ENCODE assay signal across 10 cellular contexts in genomic region chr22:42719133-42719532, GRCh38. TPM values are rescaled to one million over a fixed set of nuclear protein-coding genes. Genes with fewer than 3 reads are reported as not detected.
DNase-seq lines count a peak whose midpoint lies in the region; ATAC-seq, FAIRE-seq and TF ChIP-seq lines count a peak whose summit lies in the region.
"Had no signal": no experiment of that assay in that cellular context is flagged by ENCODE, and none has a peak within 500 bp of the region (broad histone marks: within the 10 kb centered on the region; RNA-seq: fewer than 3 reads in every experiment).

No MANE protein-coding gene starts in this region.

- peak; percentile 20 to 73 (median 54) for ATAC-seq in heart right ventricle

- H3K4me3 ChIP-seq in heart right ventricle (peak overlapping the region; percentile 73 to 100 (median 99)), skeletal muscle satellite cell (ENCODE audit: low read length) (peak overlapping the region; percentile 88)

- H3K9ac ChIP-seq in skeletal muscle satellite cell (ENCODE audit: low read depth, low read length) = peak overlapping the region; percentile 82

- H3K27ac ChIP-seq in heart right ventricle = peak overlapping the region; percentile 91 to 100 (median 98)
- H3K27ac ChIP-seq: SJSA1 had no signal

- peak in 4 of 9 donors; percentile 13 to 22 (median 20) for TF ChIP-seq CTCF in heart right ventricle (IDR thresholded peaks at IDR 0.05)

- intact Hi-C loops in heart right ventricle (cut with DNase I) = loop anchor here in 4 of 10 donors (2.0 to 5.0 kb wide), 4 partner anchors 20 to 57 kb away; no protein-coding TSS in a partner anchor

- peaks cover 0 to 10% (median 0%) of the 10 kb centered on the region in 9 donors for H3K36me3 ChIP-seq in heart right ventricle
- H3K36me3 ChIP-seq in skeletal muscle satellite cell (ENCODE audit: insufficient read depth, low read length) = no peaks in the 10 kb centered on the region

- H3K9me3 Mint-ChIP-seq in activated CD4-positive, alpha-beta memory T cell treated with anti-CD3 and anti-CD28 coated beads, Interleukin-2, amount 10 ng/mL, durations not matched to agents 7 days and 5 days = no peaks in the 10 kb centered on the region

- peak; percentile 82 for FAIRE-seq in GM12892 (lab: Jason Lieb, UNC)
- FAIRE-seq: colon had no signal

- CTCF ChIA-PET in activated CD4-positive, alpha-beta memory T cell treated with anti-CD3 and anti-CD28 coated beads, Interleukin-2, amount 10 ng/mL, durations not matched to agents 7 days and 5 days (lab: Charles Lee) = no interaction called here
- CTCF ChIA-PET in HEK293T (lab: Yijun Ruan, JAX) = no interaction called here

- POLR2A ChIA-PET in activated CD4-positive, alpha-beta memory T cell treated with anti-CD3 and anti-CD28 coated beads, Interleukin-2, amount 10 ng/mL, durations not matched to agents 7 days and 5 days (lab: Charles Lee) = no interaction called here
- POLR2A ChIA-PET in HEK293T (lab: Yijun Ruan, JAX) = interaction anchor here (1.0 to 1.1 kb wide), 2 partner anchors 9 to 105 kb away, joined by 3 read pairs; partner anchors contain the start of gene POLDIP3

- peak overlapping the region; percentile 48 for H3K4me3 Mint-ChIP-seq in activated CD4-positive, alpha-beta memory T cell treated with anti-CD3 and anti-CD28 coated beads, Interleukin-2, amount 10 ng/mL, durations not matched to agents 7 days and 5 days

- H3K4me2 ChIP-seq in skeletal muscle satellite cell (ENCODE audit: low read length) = peak overlapping the region; percentile 94

- no peak for TF ChIP-seq POLR2A in GM12892 (IDR thresholded peaks at IDR 0.05; ENCODE audit: low read depth, low read length)

- peaks cover 0 to 55% (median 0%) of the 10 kb centered on the region in 7 donors for H3K27me3 ChIP-seq in heart right ventricle
- H3K27me3 ChIP-seq in skeletal muscle satellite cell (ENCODE audit: control insufficient read depth, insufficient read depth, low read length) = peaks cover 5% of the 10 kb centered on the region
- H3K27me3 ChIP-seq: SJSA1 had no signal

- DNase-seq in GM12892 (ENCODE audit: insufficient read length) (no peak), heart right ventricle (no peak), HEK293T (ENCODE audit: extremely low spot score) (no peak), mesenteric fat pad (ENCODE audit: low spot score) (no peak), GM03348 (ENCODE audit: low spot score) (no peak), superior temporal gyrus (ENCODE audit: extremely low spot score) (no peak)
- no peak for DNase-seq in activated CD4-positive, alpha-beta memory T cell treated with anti-CD3 and anti-CD28 coated beads, Interleukin-2, amount 10 ng/mL, durations not matched to agents 7 days and 5 days

- H3K27ac Mint-ChIP-seq in activated CD4-positive, alpha-beta memory T cell treated with anti-CD3 and anti-CD28 coated beads, Interleukin-2, amount 10 ng/mL, durations not matched to agents 7 days and 5 days = no peak overlapping the region

- peaks cover 44% of the 10 kb centered on the region for H3K27me3 Mint-ChIP-seq in activated CD4-positive, alpha-beta memory T cell treated with anti-CD3 and anti-CD28 coated beads, Interleukin-2, amount 10 ng/mL, durations not matched to agents 7 days and 5 days

- H3K4me1 ChIP-seq in heart right ventricle (peaks cover 14 to 62% (median 50%) of the 10 kb centered on the region in 9 donors), skeletal muscle satellite cell (ENCODE audit: control insufficient read depth, insufficient read depth, low read length) (peaks cover 34% of the 10 kb centered on the region)

- 4 to 12% methylated on average over 2 of the region's 2 CpGs for WGBS in heart right ventricle, 2 donors

- H3K4me1 Mint-ChIP-seq in activated CD4-positive, alpha-beta memory T cell treated with anti-CD3 and anti-CD28 coated beads, Interleukin-2, amount 10 ng/mL, durations not matched to agents 7 days and 5 days = peaks cover 23% of the 10 kb centered on the region

- H3K9me3 ChIP-seq in heart right ventricle (no peaks in the 10 kb centered on the region), skeletal muscle satellite cell (replicated peaks; ENCODE audit: low read length) (no peaks in the 10 kb centered on the region)
- H3K9me3 ChIP-seq: SJSA1 had no signal

- no peaks in the 10 kb centered on the region for H3K36me3 Mint-ChIP-seq in activated CD4-positive, alpha-beta memory T cell treated with anti-CD3 and anti-CD28 coated beads, Interleukin-2, amount 10 ng/mL, durations not matched to agents 7 days and 5 days (ENCODE audit: low read depth)

TF ChIP-seq in HEK293T, 16 proteins besides CTCF, POLR2A, EP300 and RAD21:
- TF ChIP-seq, protein P1, sequence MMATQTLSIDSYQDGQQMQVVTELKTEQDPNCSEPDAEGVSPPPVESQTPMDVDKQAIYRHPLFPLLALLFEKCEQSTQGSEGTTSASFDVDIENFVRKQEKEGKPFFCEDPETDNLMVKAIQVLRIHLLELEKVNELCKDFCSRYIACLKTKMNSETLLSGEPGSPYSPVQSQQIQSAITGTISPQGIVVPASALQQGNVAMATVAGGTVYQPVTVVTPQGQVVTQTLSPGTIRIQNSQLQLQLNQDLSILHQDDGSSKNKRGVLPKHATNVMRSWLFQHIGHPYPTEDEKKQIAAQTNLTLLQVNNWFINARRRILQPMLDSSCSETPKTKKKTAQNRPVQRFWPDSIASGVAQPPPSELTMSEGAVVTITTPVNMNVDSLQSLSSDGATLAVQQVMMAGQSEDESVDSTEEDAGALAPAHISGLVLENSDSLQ (IDR thresholded peaks at IDR 0.05) = no peak
- TF ChIP-seq TARDBP (IDR thresholded peaks at IDR 0.05) (no peak), SUZ12 (IDR thresholded peaks at IDR 0.05) (no peak), CTBP1 (IDR thresholded peaks at IDR 0.05; ENCODE audit: borderline replicate concordance) (no peak), SP1 (IDR thresholded peaks at IDR 0.05) (no peak), NFRKB (IDR thresholded peaks at IDR 0.05) (no peak), LEF1 (IDR thresholded peaks at IDR 0.05; ENCODE audit: borderline replicate concordance) (no peak), ARNT (IDR thresholded peaks at IDR 0.05) (no peak), FOXK2 (IDR thresholded peaks at IDR 0.05) (no peak), FOXM1 (IDR thresholded peaks at IDR 0.05; ENCODE audit: borderline replicate concordance) (no peak), BHLHE40 (IDR thresholded peaks at IDR 0.05; ENCODE audit: borderline replicate concordance) (no peak), FOXA1 (IDR thresholded peaks at IDR 0.05) (no peak)

RNA-seq across cellular contexts. Expression of gene A4GALT, which starts 1.5 kb away (rescaled TPM):
- polyA plus RNA-seq in GM12892 (2012; ENCODE audit: missing spikeins) = 4.0 TPM
- total RNA-seq in activated CD4-positive, alpha-beta memory T cell treated with anti-CD3 and anti-CD28 coated beads, Interleukin-2, amount 10 ng/mL, durations not matched to agents 7 days and 5 days = under 1 TPM; 0.58 to 0.63 TPM
- 100 to 1,000 TPM in 2 of 10 donors, 10 to 100 TPM in 8; 61.4 to 123 (median 80.6) TPM for total RNA-seq in heart right ventricle
- 100 to 1,000 TPM in 1 of 2 donors, 10 to 100 TPM in 1; 95.0 to 167 TPM for polyA plus RNA-seq in heart right ventricle
- total RNA-seq in skeletal muscle satellite cell (2012; rRNA removed) = 24.3 and 26.6 TPM in 2 replicates
- total RNA-seq in mesenteric fat pad = 42.1 TPM

Comparison
In these comparisons a context has a peak if more than half of its experiments do, and no peak if none do; other contexts are left out.
1. RNA of gene A4GALT, which starts 1.5 kb away (total RNA-seq): 61.4 to 123 TPM in heart right ventricle and 42.1 TPM in mesenteric fat pad (single experiment); 0.58 to 0.63 TPM in activated CD4-positive, alpha-beta memory T cell treated with anti-CD3 and anti-CD28 coated beads, Interleukin-2, amount 10 ng/mL, durations not matched to agents 7 days and 5 days; every median in the first group is over 10 times any median in the second.